19 cellular contexts compared by ENCODE assay signal in the genomic region with DNA sequence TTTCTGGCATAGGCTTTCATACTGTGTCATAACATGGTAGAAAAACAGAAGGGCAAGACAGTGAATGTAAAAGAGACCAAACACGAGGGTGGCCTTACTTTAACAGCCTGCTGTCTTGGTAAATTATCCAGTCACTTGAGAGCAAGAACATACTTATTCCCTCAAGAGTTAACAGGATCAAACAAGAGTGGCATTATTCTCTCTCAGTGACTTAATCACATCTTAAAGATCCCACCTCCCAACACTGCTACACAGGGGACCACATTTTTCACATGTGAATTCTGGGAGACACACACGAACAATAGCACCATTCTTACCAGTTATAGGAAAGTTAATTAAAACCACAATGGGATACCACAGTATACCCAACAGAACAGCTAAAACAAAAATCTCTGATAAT.
DNase-seq lines count a peak whose midpoint lies in the region; ATAC-seq and TF ChIP-seq lines count a peak whose summit lies in the region.
"Had no signal": no experiment of that assay in that cellular context is flagged by ENCODE, and none has a peak within 500 bp of the region (broad histone marks: within the 10 kb centered on the region; RNA-seq: fewer than 3 reads in every experiment).

No MANE protein-coding gene starts in this region.

- TF ChIP-seq POLR2A in gastroesophageal sphincter (IDR thresholded peaks at IDR 0.05) = no peak

- H3K9me3 Mint-ChIP-seq in MCF 10A (ENCODE audit: unreplicated experiment) = peaks cover 14% of the 10 kb centered on the region

- H3K27me3 ChIP-seq in mammary epithelial cell (ENCODE audit: insufficient read depth, low read length) (no peaks in the 10 kb centered on the region), gastroesophageal sphincter (no peaks in the 10 kb centered on the region)
- H3K27me3 ChIP-seq: BLaER1 treated with 17β-estradiol and CSF1 and Interleukin-3, amounts not matched to agents 10 nM and 100 nM had no signal

- TF ChIP-seq EP300 in gastroesophageal sphincter (IDR thresholded peaks at IDR 0.05) = no peak

- no peak overlapping the region for H3K4me3 ChIP-seq in mammary epithelial cell (replicated peaks in 1 of 3; ENCODE audit: insufficient read depth in 1 of 3, low read depth in 2 of 3, low read length in 3 of 3)
- H3K4me3 ChIP-seq in gastroesophageal sphincter = no peak overlapping the region
- H3K4me3 ChIP-seq: BLaER1 treated with 17β-estradiol and CSF1 and Interleukin-3, amounts not matched to agents 10 nM and 100 nM; GM12878 had no signal

- H3K27ac ChIP-seq in mammary epithelial cell (ENCODE audit: insufficient read depth, low read depth, low read length) = no peak overlapping the region
- H3K27ac ChIP-seq in gastroesophageal sphincter = no peak overlapping the region
- H3K27ac ChIP-seq: BLaER1 treated with 17β-estradiol and CSF1 and Interleukin-3, amounts not matched to agents 10 nM and 100 nM had no signal

- no peaks in the 10 kb centered on the region for H3K4me1 ChIP-seq in mammary epithelial cell (ENCODE audit: insufficient read depth, low read length)
- H3K4me1 ChIP-seq in gastroesophageal sphincter = no peaks in the 10 kb centered on the region
- H3K4me1 ChIP-seq: BLaER1 treated with 17β-estradiol and CSF1 and Interleukin-3, amounts not matched to agents 10 nM and 100 nM had no signal

- H4K20me1 ChIP-seq in mammary epithelial cell (ENCODE audit: insufficient read depth, low read length) = no peaks in the 10 kb centered on the region
- H4K20me1 ChIP-seq: BLaER1 treated with 17β-estradiol and CSF1 and Interleukin-3, amounts not matched to agents 10 nM and 100 nM had no signal

- CTCF ChIA-PET in mammary epithelial cell (lab: Charles Lee; ENCODE audit: low non-redundant PET) (no interaction called here), MCF 10A (lab: Yijun Ruan, JAX) (no interaction called here)

- TF ChIP-seq CTCF in mammary epithelial cell (conservative IDR thresholded peaks at IDR 0.05 in 1 of 2, IDR thresholded peaks at IDR 0.05 in 1 of 2; ENCODE audit: extremely low read depth in 1 of 2, insufficient read depth in 1 of 2, low read depth in 1 of 2, low read length in 2 of 2) (no peak), MCF 10A (IDR thresholded peaks at IDR 0.05; ENCODE audit: unreplicated experiment) (no peak), gastroesophageal sphincter (IDR thresholded peaks at IDR 0.05) (no peak)

- in situ Hi-C loops in mammary epithelial cell (cut with MboI; ENCODE audit: low sequenced_read_pairs in 2 of 2) = no loop called here

- no peaks in the 10 kb centered on the region for H3K36me3 ChIP-seq in mammary epithelial cell (ENCODE audit: insufficient read depth, low read length)
- H3K36me3 ChIP-seq in gastroesophageal sphincter = no peaks in the 10 kb centered on the region
- H3K36me3 ChIP-seq: BLaER1 treated with 17β-estradiol and CSF1 and Interleukin-3, amounts not matched to agents 10 nM and 100 nM had no signal

- H3K27me3 Mint-ChIP-seq in MCF 10A (ENCODE audit: insufficient read depth, unreplicated experiment) = no peaks in the 10 kb centered on the region
- H3K27me3 Mint-ChIP-seq: B cell had no signal

- no peaks in the 10 kb centered on the region for H3K36me3 Mint-ChIP-seq in MCF 10A (ENCODE audit: insufficient read depth, unreplicated experiment)
- H3K36me3 Mint-ChIP-seq: CD8-positive, alpha-beta T cell had no signal

- dilution Hi-C loops in mammary epithelial cell (cut with HindIII; ENCODE audit: low sequenced_read_pairs) = no loop called here

- no peak overlapping the region for H2AFZ ChIP-seq in mammary epithelial cell (ENCODE audit: low read depth, low read length)

- no peaks in the 10 kb centered on the region for H3K9me3 ChIP-seq in mammary epithelial cell (replicated peaks; ENCODE audit: insufficient read depth, low read length)
- H3K9me3 ChIP-seq in gastroesophageal sphincter = peaks cover 0 to 11% (median 0%) of the 10 kb centered on the region in 3 donors
- H3K9me3 ChIP-seq: BLaER1 treated with 17β-estradiol and CSF1 and Interleukin-3, amounts not matched to agents 10 nM and 100 nM had no signal

- no peak overlapping the region for H3K27ac Mint-ChIP-seq in MCF 10A (ENCODE audit: low read depth, unreplicated experiment)
- H3K27ac Mint-ChIP-seq: B cell; CD8-positive, alpha-beta T cell had no signal

- H3K4me1 Mint-ChIP-seq in MCF 10A (ENCODE audit: insufficient read depth, unreplicated experiment) = peaks cover 5% of the 10 kb centered on the region
- H3K4me1 Mint-ChIP-seq: B cell had no signal

- no peaks in the 10 kb centered on the region for H3K79me2 ChIP-seq in mammary epithelial cell (ENCODE audit: insufficient read depth, low read length)

- intact Hi-C loops in mammary epithelial cell (cut with micrococcal nuclease) = no loop called here
- intact Hi-C loops in MCF 10A (cut with micrococcal nuclease) = no loop called here

- BruUV-seq in mammary epithelial cell (replicated peaks; lab: Mats Ljungman, UMichigan) (no TSS peak), MCF 10A (replicated peaks; lab: Mats Ljungman, UMichigan) (no TSS peak)

- no peak overlapping the region for H3K4me2 ChIP-seq in mammary epithelial cell (ENCODE audit: insufficient read depth, low read depth, low read length)
- H3K4me2 ChIP-seq: BLaER1 treated with 17β-estradiol and CSF1 and Interleukin-3, amounts not matched to agents 10 nM and 100 nM had no signal

- ATAC-seq in gastroesophageal sphincter = no peak
- ATAC-seq in GM19467 (IDR thresholded peaks at IDR 0.05; ENCODE audit: unreplicated experiment) = no peak
- ATAC-seq: CD8-positive, alpha-beta T cell; GM12878 had no signal

- H3K9ac ChIP-seq in mammary epithelial cell (ENCODE audit: insufficient read depth, low read length) = no peak overlapping the region
- H3K9ac ChIP-seq: BLaER1 treated with 17β-estradiol and CSF1 and Interleukin-3, amounts not matched to agents 10 nM and 100 nM had no signal

- H3K4me3 Mint-ChIP-seq in MCF 10A (ENCODE audit: unreplicated experiment) = no peak overlapping the region
- H3K4me3 Mint-ChIP-seq: B cell; CD8-positive, alpha-beta T cell had no signal

- 93% methylated on average over 1 of the region's 2 CpGs for WGBS in mammary epithelial cell (ENCODE audit: low coverage, missing lambda C conversion rate)
- WGBS in gastroesophageal sphincter (ENCODE audit: low coverage in 1 of 2), 2 donors = 56 to 68% methylated on average over 1 to 2 of the region's 2 CpGs

- DNase-seq in mammary epithelial cell = peak; percentile 12
- DNase-seq in MCF 10A (ENCODE audit: unreplicated experiment) = no peak
- DNase-seq in NCI-H82 (lab: John Stamatoyannopoulos, UW) = peak; percentile 88
- DNase-seq in foreskin melanocyte = peak; percentile 75
- no peak for DNase-seq in HCEC 1CT
- DNase-seq: 8988T; CD8-positive, alpha-beta T cell; COR-L47; DMS 273 treated with DMSO at 0.1 percent for 48 hours; DMS53; DND-41; EL; GOT3; H7 had no signal

- POLR2A ChIA-PET in MCF 10A (lab: Yijun Ruan, JAX) = no interaction called here

Comparison
In these comparisons a context has a peak if more than half of its experiments do, and no peak if none do; other contexts are left out.
1. DNase-seq: peak in mammary epithelial cell (single experiment), NCI-H82 (single experiment) and foreskin melanocyte (single experiment); none in MCF 10A (single experiment) and HCEC 1CT (single experiment).